Comparison of ENCODE assay signal across 8 cellular contexts in the genomic region with DNA sequence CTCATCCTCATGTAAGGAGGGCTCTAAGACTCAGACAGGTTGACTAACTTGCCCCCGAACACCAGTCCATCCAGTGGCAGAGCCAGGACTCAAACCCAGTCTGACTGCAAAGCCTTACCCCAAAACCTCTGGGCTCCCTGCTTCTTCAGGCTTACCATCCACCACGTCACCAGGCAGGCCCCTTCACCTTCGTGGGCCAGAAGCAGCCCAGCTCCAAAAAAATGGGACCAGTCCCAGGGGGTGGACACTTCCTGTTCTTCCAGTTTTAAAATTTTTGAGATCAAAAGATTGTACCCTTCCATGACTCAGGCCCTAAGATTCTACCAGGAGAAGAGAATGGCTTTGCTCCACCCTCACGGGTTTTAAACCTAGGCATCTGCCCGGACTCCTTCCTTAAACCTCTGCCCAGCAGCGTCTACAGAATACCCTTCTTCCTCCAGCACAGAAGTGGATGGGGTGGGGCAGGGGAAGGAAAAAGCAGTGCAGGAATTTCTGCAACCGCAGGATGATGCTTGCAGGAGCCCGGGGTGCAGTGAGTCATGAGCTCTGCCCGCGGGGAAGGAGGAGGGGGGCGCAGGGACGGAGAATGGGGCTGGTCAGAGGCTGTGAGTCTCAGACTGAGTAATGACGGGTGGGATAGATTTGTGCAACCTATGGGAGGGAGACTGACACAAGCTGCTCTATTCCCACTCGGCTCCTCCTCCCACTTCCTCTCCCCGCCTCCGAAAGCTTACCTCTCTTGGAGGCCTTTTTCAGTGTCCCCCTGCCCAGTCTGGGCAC. TPM values are rescaled to one million over a fixed set of nuclear protein-coding genes. Genes with fewer than 3 reads are reported as not detected.
DNase-seq lines count a peak whose midpoint lies in the region; ATAC-seq and TF ChIP-seq lines count a peak whose summit lies in the region.

No MANE protein-coding gene starts in this region.

- ATAC-seq in HG03460 (IDR thresholded peaks at IDR 0.05; ENCODE audit: unreplicated experiment), result no peak
- ATAC-seq in GM21390 (IDR thresholded peaks at IDR 0.05; ENCODE audit: unreplicated experiment), result no peak
- no peak for ATAC-seq in HG03025 (IDR thresholded peaks at IDR 0.05; ENCODE audit: low FRiP score, unreplicated experiment)

- TF ChIP-seq CTCF in dorsolateral prefrontal cortex (IDR thresholded peaks at IDR 0.05 in 54 of 56, conservative IDR thresholded peaks at IDR 0.05 in 2 of 56; ENCODE audit: low read depth in 1 of 56, partially characterized antibody in 56 of 56), result no peak

- peak overlapping the region in 1 of 59 donors; percentile 5 for H3K4me3 ChIP-seq in dorsolateral prefrontal cortex

- intact Hi-C loops in dorsolateral prefrontal cortex (cut with DNase I), result no loop called here

- no peaks in the 10 kb centered on the region for H3K27me3 ChIP-seq in dorsolateral prefrontal cortex

- peak overlapping the region in 31 of 59 donors; percentile 10 to 88 (median 48) for H3K27ac ChIP-seq in dorsolateral prefrontal cortex

- peak; percentile 65 for DNase-seq in GOT3 (lab: John Stamatoyannopoulos, UW)
- peak; percentile 93 for DNase-seq in SIG-M5 treated with dmso at 0.1 percent for 504 hours (lab: John Stamatoyannopoulos, UW; ENCODE audit: unreplicated experiment)
- no peak for DNase-seq in dorsolateral prefrontal cortex
- peak; percentile 77 for DNase-seq in mucosa of gallbladder (ENCODE audit: low spot score)
- no peak for DNase-seq in stimulated activated naive CD4-positive, alpha-beta T cell (lab: John Stamatoyannopoulos, UW)

RNA-seq across cellular contexts. Expression of gene STXBP1, which starts 50.4 kb away (rescaled TPM):
- total RNA-seq in dorsolateral prefrontal cortex (1,000 to 10,000 TPM in 52 of 120 experiments, 100 to 1,000 TPM in 68; 334 to 1,348 (median 969) TPM), mucosa of gallbladder (52.8 TPM)

Comparison
In these comparisons a context has a peak if more than half of its experiments do, and no peak if none do; other contexts are left out.
1. DNase-seq: peak in GOT3 (single experiment), SIG-M5 treated with dmso at 0.1 percent for 504 hours (single experiment) and mucosa of gallbladder (single experiment); none in dorsolateral prefrontal cortex (0 of 10) and stimulated activated naive CD4-positive, alpha-beta T cell (0 of 6).